Comparison of ENCODE assay signal across 8 cellular contexts in the genomic region with DNA sequence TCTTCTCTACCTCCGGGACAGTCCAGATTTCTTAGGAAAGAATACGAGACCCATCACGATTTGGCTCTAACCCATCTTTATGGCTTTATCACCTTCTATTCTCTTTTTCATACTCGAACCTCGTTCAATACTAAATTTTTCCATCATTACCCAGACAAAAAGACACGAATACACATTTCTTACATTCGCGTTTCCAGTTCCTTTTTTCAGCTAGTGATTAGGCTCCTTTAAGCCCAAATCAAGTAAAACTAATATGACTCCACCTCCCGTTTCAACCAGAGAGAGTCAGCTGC. TPM values are rescaled to one million over a fixed set of nuclear protein-coding genes. Genes with fewer than 3 reads are reported as not detected.
A peak's percentile ranks its signal among the peaks of the same experiment; 100 is the strongest.
DNase-seq lines count a peak whose midpoint lies in the region; ATAC-seq lines count a peak whose summit lies in the region.

No MANE protein-coding gene starts in this region.

- H3K27ac Mint-ChIP-seq in T-helper 1 cell treated with Interleukin-12 subunit alpha and Interleukin-12 subunit beta and Interleukin-4 antibody, amounts not matched to agents 30 μg/mL and 1 μg/mL, for 36 hours: peak overlapping the region; percentile 97
- H3K27ac Mint-ChIP-seq in activated naive CD8-positive, alpha-beta T cell treated with anti-CD3 and anti-CD28 coated beads, Interleukin-2, amount 10 ng/mL, durations not matched to agents 7 days and 5 days: peak overlapping the region; percentile 96

- ATAC-seq in activated naive CD8-positive, alpha-beta T cell treated with anti-CD3 and anti-CD28 coated beads, Interleukin-2, amount 10 ng/mL, durations not matched to agents 7 days and 5 days (ENCODE audit: low read depth): no peak
- no peak for ATAC-seq in GM18520 (IDR thresholded peaks at IDR 0.05; ENCODE audit: unreplicated experiment)

- H3K4me3 Mint-ChIP-seq in T-helper 1 cell treated with Interleukin-12 subunit alpha and Interleukin-12 subunit beta and Interleukin-4 antibody, amounts not matched to agents 30 μg/mL and 1 μg/mL, for 36 hours: peak overlapping the region; percentile 97
- H3K4me3 Mint-ChIP-seq in activated naive CD8-positive, alpha-beta T cell treated with anti-CD3 and anti-CD28 coated beads, Interleukin-2, amount 10 ng/mL, durations not matched to agents 7 days and 5 days: peak overlapping the region; percentile 94

- DNase-seq in T-helper 1 cell (no peak), inferior parietal cortex (ENCODE audit: extremely low spot score) (peak; percentile 44), substantia nigra (lab: John Stamatoyannopoulos, UW) (no peak), DMS53 treated with DMSO at 0.1 percent for 48 hours (lab: John Stamatoyannopoulos, UW; ENCODE audit: unreplicated experiment) (no peak), cortex of kidney (lab: John Stamatoyannopoulos, UW) (no peak)
- DNase-seq in activated naive CD8-positive, alpha-beta T cell treated with anti-CD3 and anti-CD28 coated beads, Interleukin-2, amount 10 ng/mL, durations not matched to agents 7 days and 5 days: no peak

- H3K9me3 Mint-ChIP-seq in T-helper 1 cell treated with Interleukin-12 subunit alpha and Interleukin-12 subunit beta and Interleukin-4 antibody, amounts not matched to agents 30 μg/mL and 1 μg/mL, for 36 hours: no peaks in the 10 kb centered on the region
- no peaks in the 10 kb centered on the region for H3K9me3 Mint-ChIP-seq in activated naive CD8-positive, alpha-beta T cell treated with anti-CD3 and anti-CD28 coated beads, Interleukin-2, amount 10 ng/mL, durations not matched to agents 7 days and 5 days

- peaks cover 23% of the 10 kb centered on the region for H3K4me1 Mint-ChIP-seq in T-helper 1 cell treated with Interleukin-12 subunit alpha and Interleukin-12 subunit beta and Interleukin-4 antibody, amounts not matched to agents 30 μg/mL and 1 μg/mL, for 36 hours (ENCODE audit: low read depth)
- peaks cover 22% of the 10 kb centered on the region for H3K4me1 Mint-ChIP-seq in activated naive CD8-positive, alpha-beta T cell treated with anti-CD3 and anti-CD28 coated beads, Interleukin-2, amount 10 ng/mL, durations not matched to agents 7 days and 5 days

- H3K27me3 Mint-ChIP-seq in T-helper 1 cell treated with Interleukin-12 subunit alpha and Interleukin-12 subunit beta and Interleukin-4 antibody, amounts not matched to agents 30 μg/mL and 1 μg/mL, for 36 hours (ENCODE audit: low read depth): no peaks in the 10 kb centered on the region
- no peaks in the 10 kb centered on the region for H3K27me3 Mint-ChIP-seq in activated naive CD8-positive, alpha-beta T cell treated with anti-CD3 and anti-CD28 coated beads, Interleukin-2, amount 10 ng/mL, durations not matched to agents 7 days and 5 days

- H3K36me3 Mint-ChIP-seq in T-helper 1 cell treated with Interleukin-12 subunit alpha and Interleukin-12 subunit beta and Interleukin-4 antibody, amounts not matched to agents 30 μg/mL and 1 μg/mL, for 36 hours (ENCODE audit: low read depth): peaks cover 37% of the 10 kb centered on the region
- H3K36me3 Mint-ChIP-seq in activated naive CD8-positive, alpha-beta T cell treated with anti-CD3 and anti-CD28 coated beads, Interleukin-2, amount 10 ng/mL, durations not matched to agents 7 days and 5 days: peaks cover 25% of the 10 kb centered on the region

- peak overlapping the region; percentile 72 for H3K27ac ChIP-seq in substantia nigra (ENCODE audit: low read depth, low read length, poor library complexity, severe bottlenecking)

- POLR2A ChIA-PET in activated naive CD8-positive, alpha-beta T cell treated with anti-CD3 and anti-CD28 coated beads, Interleukin-2, amount 10 ng/mL, durations not matched to agents 7 days and 5 days (lab: Charles Lee): interaction anchor here (0.6 to 2.5 kb wide), 14 partner anchors 8 to 1711 kb away, joined by 3 to 33 read pairs (median 6); a partner anchor contains a TSS

RNA-seq across cellular contexts. Expression of a gene that starts 0.5 kb away (rescaled TPM):
- 10 to 100 TPM; 13.0 to 13.6 TPM for total RNA-seq in activated naive CD8-positive, alpha-beta T cell treated with anti-CD3 and anti-CD28 coated beads, Interleukin-2, amount 10 ng/mL, durations not matched to agents 7 days and 5 days

RNA-seq across cellular contexts. Expression of a gene that starts 7.5 kb away (rescaled TPM):
- total RNA-seq in activated naive CD8-positive, alpha-beta T cell treated with anti-CD3 and anti-CD28 coated beads, Interleukin-2, amount 10 ng/mL, durations not matched to agents 7 days and 5 days: 10 to 100 TPM; 52.6 to 55.0 TPM

RNA-seq across cellular contexts. Expression of a gene that starts 18.7 kb away (rescaled TPM):
- 10 to 100 TPM in 1 of 2 experiments, 1 to 10 TPM in 1; 8.3 to 11.2 TPM for total RNA-seq in activated naive CD8-positive, alpha-beta T cell treated with anti-CD3 and anti-CD28 coated beads, Interleukin-2, amount 10 ng/mL, durations not matched to agents 7 days and 5 days

RNA-seq across cellular contexts. Expression of a gene that starts 28.2 kb away (rescaled TPM):
- 10 to 100 TPM; 25.5 to 27.7 TPM for total RNA-seq in activated naive CD8-positive, alpha-beta T cell treated with anti-CD3 and anti-CD28 coated beads, Interleukin-2, amount 10 ng/mL, durations not matched to agents 7 days and 5 days
